8 cellular contexts compared by ENCODE assay signal in genomic region chr17:59892849-59893616, GRCh38. TPM values are rescaled to one million over a fixed set of nuclear protein-coding genes. Genes with fewer than 3 reads are reported as not detected.
A peak's percentile ranks its signal among the peaks of the same experiment; 100 is the strongest.
DNase-seq lines count a peak whose midpoint lies in the region; ATAC-seq and TF ChIP-seq lines count a peak whose summit lies in the region.

TSS of gene RPS6KB1 (plus strand) at chr17:59893121. CDS start at chr17:59893185, 64 bp downstream.
TSS of gene TUBD1 (minus strand) at chr17:59892943. CDS start at chr17:59891002, 1,941 bp downstream.

- H3K4me1 ChIP-seq in cardiac muscle cell (ENCODE audit: low read depth), result peaks cover 8% of the 10 kb centered on the region
- no peaks in the 10 kb centered on the region for H3K4me1 ChIP-seq in parathyroid adenoma
- peaks cover 0 to 56% (median 21%) of the 10 kb centered on the region in 4 donors for H3K4me1 ChIP-seq in tibial nerve

- H3K36me3 ChIP-seq in cardiac muscle cell (peaks cover 3% of the 10 kb centered on the region), parathyroid adenoma (ENCODE audit: control insufficient read depth, insufficient read depth, low read length) (no peaks in the 10 kb centered on the region), tibial nerve (peaks cover 0 to 27% (median 0%) of the 10 kb centered on the region in 3 donors)

- peak; percentile 87 to 98 for TF ChIP-seq EP300 in tibial nerve (IDR thresholded peaks at IDR 0.05)

- peak within 1 kb of the TSS; percentile 90 for H3K4me2 ChIP-seq in parathyroid adenoma (ENCODE audit: low read length)

- H3K79me2 ChIP-seq in parathyroid adenoma, result peaks cover 30% of the 10 kb centered on the region

- H3K4me3 ChIP-seq in GM12865 (ENCODE audit: low read depth, low read length), result peak within 1 kb of the TSS; percentile 74
- peak within 1 kb of the TSS; percentile 53 for H3K4me3 ChIP-seq in cardiac muscle cell
- H3K4me3 ChIP-seq in parathyroid adenoma (ENCODE audit: low read depth, low read length), result peak within 1 kb of the TSS; percentile 94
- peak within 1 kb of the TSS; percentile 91 to 100 (median 96) for H3K4me3 ChIP-seq in tibial nerve

- H3K9ac ChIP-seq in parathyroid adenoma, result peak within 1 kb of the TSS; percentile 90

- H3K9me3 ChIP-seq in cardiac muscle cell (ENCODE audit: low read depth) (no peaks in the 10 kb centered on the region), parathyroid adenoma (ENCODE audit: control insufficient read depth, low read length) (no peaks in the 10 kb centered on the region), tibial nerve (no peaks in the 10 kb centered on the region)

- DNase-seq in GM12865 (ENCODE audit: low read depth) (peak; percentile 100), NCI-H1436 (lab: John Stamatoyannopoulos, UW) (peak; percentile 99), T follicular helper cell (ENCODE audit: low read depth) (peak; percentile 96), cardiac muscle cell (ENCODE audit: low read depth in 1 of 2, low spot score in 1 of 2) (peak; percentile 98 to 100), tibial nerve (ENCODE audit: low spot score in 2 of 2) (peak; percentile 92 to 95)

- TF ChIP-seq CTCF in GM12865 (IDR thresholded peaks at IDR 0.05; ENCODE audit: insufficient read depth, low read depth, low read length, missing control alignments) (no peak), cardiac muscle cell (IDR thresholded peaks at IDR 0.05; ENCODE audit: low read depth, low read length) (no peak), parathyroid adenoma (IDR thresholded peaks at IDR 0.05) (no peak), tibial nerve (IDR thresholded peaks at IDR 0.05) (peak in 2 of 5 experiments; percentile 12 to 42)

- H3K27me3 ChIP-seq in cardiac muscle cell, result no peaks in the 10 kb centered on the region
- H3K27me3 ChIP-seq in parathyroid adenoma (ENCODE audit: control insufficient read depth, insufficient read depth, low read length), result no peaks in the 10 kb centered on the region
- H3K27me3 ChIP-seq in tibial nerve, result no peaks in the 10 kb centered on the region

- ATAC-seq in HG02763 (IDR thresholded peaks at IDR 0.05; ENCODE audit: unreplicated experiment), result peak; percentile 90

- peak within 1 kb of the TSS; percentile 85 for H2AFZ ChIP-seq in parathyroid adenoma

- peak; percentile 81 to 94 for TF ChIP-seq POLR2A in tibial nerve (IDR thresholded peaks at IDR 0.05)

- WGBS in adipose tissue, 3 donors, result 0 to 1% (median 1%) methylated on average over 57 to 60 of the region's 60 CpGs
- 1% methylated on average over 28 to 60 of the region's 60 CpGs for WGBS in tibial nerve, 2 donors

- H3K27ac ChIP-seq in adipose tissue (ENCODE audit: low read depth, low read length) (peak within 1 kb of the TSS; percentile 29), cardiac muscle cell (peak within 1 kb of the TSS; percentile 81), parathyroid adenoma (peak within 1 kb of the TSS; percentile 79), tibial nerve (peak within 1 kb of the TSS; percentile 85 to 97 (median 95))

RNA-seq across cellular contexts. Expression of gene RPS6KB1, which starts in this region (rescaled TPM):
- polyA plus RNA-seq in adipose tissue, result 10 to 100 TPM in 2 of 3 donors, 1 to 10 TPM in 1; 7.4 to 12.5 (median 11.1) TPM
- 30.9 and 103 TPM in 2 replicates for total RNA-seq in cardiac muscle cell
- 13.6 and 19.2 TPM in 2 replicates for polyA plus RNA-seq in cardiac muscle cell
- 10 to 100 TPM; 33.6 to 48.3 (median 43.2) TPM for total RNA-seq in tibial nerve

RNA-seq across cellular contexts. Expression of gene TUBD1, which starts in this region (rescaled TPM):
- polyA plus RNA-seq in adipose tissue (1 to 10 TPM; 4.1 to 8.8 (median 4.5) TPM), cardiac muscle cell (17.5 and 21.1 TPM in 2 replicates)
- total RNA-seq in cardiac muscle cell (9.0 and 10.9 TPM in 2 replicates), tibial nerve (10 to 100 TPM in 2 of 4 donors, 1 to 10 TPM in 2; 4.2 to 16.5 (median 8.4) TPM)

Comparison
In these comparisons a context has a peak if more than half of its experiments do, and no peak if none do; other contexts are left out.
1. Peak in every context shown above with its lines: DNase-seq, ATAC-seq, H3K4me3 ChIP-seq and H3K27ac ChIP-seq.
2. H3K27ac ChIP-seq: peak in every context shown above with its lines; median percentile 95 in tibial nerve; 81 in cardiac muscle cell; 79 in parathyroid adenoma; 29 in adipose tissue.